In the genomic region with DNA sequence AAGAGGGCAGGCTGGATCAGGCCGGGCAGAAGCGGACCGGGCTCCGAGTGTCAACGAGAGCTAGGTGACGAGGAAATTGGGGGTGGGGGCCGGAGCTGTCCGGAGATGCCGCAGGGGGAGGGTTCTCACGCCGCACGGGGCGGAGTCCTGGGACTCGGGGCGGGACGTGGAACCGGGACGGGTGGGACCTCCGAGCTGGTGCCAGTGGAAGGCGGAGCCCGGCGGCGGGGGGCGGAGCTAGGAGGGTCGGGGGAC, we compare ENCODE assay signal across 6 cellular contexts. TPM values are rescaled to one million over a fixed set of nuclear protein-coding genes. Genes with fewer than 3 reads are reported as not detected.
DNase-seq lines count a peak whose midpoint lies in the region; TF ChIP-seq lines count a peak whose summit lies in the region.

No MANE protein-coding gene starts in this region.

- no peaks in the 10 kb centered on the region for H3K9me3 ChIP-seq in muscle layer of duodenum (ENCODE audit: control insufficient read depth in 1 of 2, low read length in 2 of 2)

- WGBS in adipose tissue, 3 donors: 1 to 2% (median 1%) methylated on average over 21 to 25 of the region's 25 CpGs

- no peaks in the 10 kb centered on the region for H3K27me3 ChIP-seq in muscle layer of duodenum (ENCODE audit: low read depth, low read length)

- H3K27ac ChIP-seq in adipose tissue (ENCODE audit: low read depth, low read length) (peak overlapping the region; percentile 79), muscle layer of duodenum (ENCODE audit: low read length) (peak overlapping the region; percentile 99)

- TF ChIP-seq CTCF in HFF-Myc (IDR thresholded peaks at IDR 0.05; ENCODE audit: low read depth, low read length, missing control alignments): no peak

- peaks cover 14 to 19% of the 10 kb centered on the region in 2 donors for H3K36me3 ChIP-seq in muscle layer of duodenum (ENCODE audit: control insufficient read depth in 1 of 2, insufficient read depth in 2 of 2, low read length in 2 of 2)

- H3K4me1 ChIP-seq in muscle layer of duodenum (ENCODE audit: control insufficient read depth in 1 of 2, insufficient read depth in 2 of 2, low read length in 2 of 2): peaks cover 13 to 37% of the 10 kb centered on the region in 2 donors

- no peak for DNase-seq in HFF-Myc (ENCODE audit: extremely low read depth, low read depth)
- DNase-seq in NOMO-1 treated with DMSO at 0.1 percent for 48 hours (lab: John Stamatoyannopoulos, UW; ENCODE audit: unreplicated experiment): no peak
- no peak for DNase-seq in stimulated activated CD4-positive, alpha-beta T cell treated with anti-CD3 and anti-CD28 coated beads, Interleukin-15, amount 100 ng/mL, for 24 hours
- DNase-seq in stimulated activated CD4-positive, alpha-beta T cell treated with anti-CD3 and anti-CD28 coated beads, Interleukin-1b, Interleukin-23, amount 100 ng/mL, for 48 hours: no peak

- H3K4me3 ChIP-seq in HFF-Myc (replicated peaks; ENCODE audit: low read depth, low read length): peak overlapping the region; percentile 80
- peak overlapping the region; percentile 37 to 93 for H3K4me3 ChIP-seq in muscle layer of duodenum (ENCODE audit: low read depth in 1 of 2, low read length in 2 of 2)

RNA-seq across cellular contexts. Expression of a gene that starts 0.2 kb away (rescaled TPM):
- 100 to 1,000 TPM; 105 to 176 (median 137) TPM for polyA plus RNA-seq in adipose tissue

RNA-seq across cellular contexts. Expression of a gene that starts 5.6 kb away (rescaled TPM):
- 100 to 1,000 TPM; 102 to 148 (median 139) TPM for polyA plus RNA-seq in adipose tissue

RNA-seq across cellular contexts. Expression of a gene that starts 6.7 kb away (rescaled TPM):
- 100 to 1,000 TPM in 2 of 3 donors, 10 to 100 TPM in 1; 53.2 to 327 (median 249) TPM for polyA plus RNA-seq in adipose tissue

RNA-seq across cellular contexts. Expression of a gene that starts 10.2 kb away (rescaled TPM):
- polyA plus RNA-seq in adipose tissue: 10 to 100 TPM in 2 of 3 donors, 1 to 10 TPM in 1; 5.7 to 22.2 (median 11.1) TPM

RNA-seq across cellular contexts. Expression of a gene that starts 10.8 kb away (rescaled TPM):
- 10 to 100 TPM; 34.4 to 47.0 (median 42.8) TPM for polyA plus RNA-seq in adipose tissue
